Comparison of ENCODE assay signal across 1 cellular context in the genomic region with DNA sequence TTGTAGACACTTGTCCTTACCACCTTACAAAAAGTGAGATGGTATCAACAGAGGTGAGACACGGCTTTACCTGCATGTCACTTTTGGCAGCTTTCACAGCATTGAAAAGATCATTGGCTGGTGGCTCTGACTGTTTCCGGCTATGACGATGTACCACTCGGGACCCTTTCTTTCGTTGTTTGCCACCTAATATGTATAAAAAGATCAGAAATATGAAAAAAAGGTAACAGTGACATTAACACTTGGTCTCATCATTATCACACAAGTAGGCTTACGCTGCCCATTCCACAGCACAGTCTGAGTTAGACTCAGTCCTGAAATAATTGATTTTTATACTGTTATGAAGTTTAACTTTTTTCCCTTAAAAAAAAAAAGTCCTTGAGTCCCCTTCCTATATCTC.
TF ChIP-seq lines count a peak whose summit lies in the region.

No MANE protein-coding gene starts in this region.

TF ChIP-seq in K562, 482 proteins besides CTCF, POLR2A, EP300 and RAD21:
- TF ChIP-seq ZFP36 (IDR thresholded peaks at IDR 0.05; ENCODE audit: low read depth, low read length, partially characterized antibody) (peak; percentile 36), CBX2 (IDR thresholded peaks at IDR 0.05; ENCODE audit: insufficient read depth, low read length, poor library complexity, severe bottlenecking) (peak; percentile 57), CBX8 (IDR thresholded peaks at IDR 0.05; ENCODE audit: borderline replicate concordance, extremely low read depth, low read depth, low read length, poor library complexity, severe bottlenecking) (peak; percentile 78), RNF2 (IDR thresholded peaks at IDR 0.05) (peak; percentile 61; the same call in 1 of the 2 replicates)
TF ChIP-seq in K562: peak in this region for 4; not testable (repeated sequence) for 478.
